10 cellular contexts compared by ENCODE assay signal in the genomic region with DNA sequence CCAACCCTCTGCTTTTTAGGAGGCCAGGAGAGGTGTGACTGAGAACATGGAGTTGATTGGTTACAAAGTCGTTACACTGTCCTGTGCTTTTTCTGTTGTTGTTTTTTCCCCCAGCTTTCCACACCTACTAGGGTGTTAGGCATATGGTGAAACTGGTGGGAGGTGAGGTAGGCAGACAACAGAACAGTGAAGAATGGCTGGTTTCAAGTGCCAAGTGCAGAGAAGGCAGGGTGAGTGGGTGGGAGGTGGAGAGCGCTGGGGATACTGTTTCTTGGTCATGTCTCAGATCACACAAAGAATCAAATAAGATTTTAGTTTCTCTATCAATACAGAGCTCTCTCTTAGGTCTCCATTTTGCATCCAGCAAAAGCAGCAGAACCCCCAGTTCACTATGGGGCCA. TPM values are rescaled to one million over a fixed set of nuclear protein-coding genes. Genes with fewer than 3 reads are reported as not detected.
A peak's percentile ranks its signal among the peaks of the same experiment; 100 is the strongest.
DNase-seq lines count a peak whose midpoint lies in the region; ATAC-seq and TF ChIP-seq lines count a peak whose summit lies in the region.
"Had no signal": no experiment of that assay in that cellular context is flagged by ENCODE, and none has a peak within 500 bp of the region (broad histone marks: within the 10 kb centered on the region; RNA-seq: fewer than 3 reads in every experiment).

No MANE protein-coding gene starts in this region.

- H4K20me1 ChIP-seq in mammary epithelial cell (ENCODE audit: insufficient read depth, low read length) = no peaks in the 10 kb centered on the region

- peaks cover 28% of the 10 kb centered on the region for H3K79me2 ChIP-seq in mammary epithelial cell (ENCODE audit: insufficient read depth, low read length)

- H3K4me2 ChIP-seq in mammary epithelial cell (ENCODE audit: insufficient read depth, low read depth, low read length) = peak overlapping the region; percentile 88

- no peaks in the 10 kb centered on the region for H3K27me3 ChIP-seq in mammary epithelial cell (ENCODE audit: insufficient read depth, low read length)
- H3K27me3 ChIP-seq in transverse colon = no peaks in the 10 kb centered on the region
- H3K27me3 ChIP-seq: BE2C had no signal

- H3K4me1 ChIP-seq in mammary epithelial cell (ENCODE audit: insufficient read depth, low read length) = peaks cover 35% of the 10 kb centered on the region
- peaks cover 21 to 48% (median 36%) of the 10 kb centered on the region in 4 donors for H3K4me1 ChIP-seq in transverse colon

- no peaks in the 10 kb centered on the region for H3K9me3 ChIP-seq in mammary epithelial cell (replicated peaks; ENCODE audit: insufficient read depth, low read length)
- H3K9me3 ChIP-seq in transverse colon = no peaks in the 10 kb centered on the region
- H3K9me3 ChIP-seq: BE2C, mucosa of descending colon had no signal

- in situ Hi-C loops in mammary epithelial cell (cut with MboI; ENCODE audit: low sequenced_read_pairs in 2 of 2) = loop anchor here in 1 of 2 donors (10.0 kb wide), 1 partner anchor 115 kb away; no protein-coding TSS in a partner anchor
- in situ Hi-C loops in transverse colon (cut with MboI; ENCODE audit: low pct_ligation_motif_present in 1 of 4, low pct_unique_long_range_greater_than_20kb in 1 of 4, low sequenced_read_pairs in 3 of 4) = no loop called here

- H2AFZ ChIP-seq in mammary epithelial cell (ENCODE audit: low read depth, low read length) = peak overlapping the region; percentile 83

- dilution Hi-C loops in mammary epithelial cell (cut with HindIII; ENCODE audit: low sequenced_read_pairs) = loop anchor here (5.0 kb wide), 1 partner anchor 137 kb away; a partner anchor contains a TSS

- DNase-seq in activated effector memory CD4-positive, alpha-beta T cell treated with anti-CD3 and anti-CD28 coated beads, Interleukin-2, amount 50 U/mL, for 16 hours = peak; percentile 80
- no peak for DNase-seq in activated effector memory CD4-positive, alpha-beta T cell treated with Interleukin-2 at 50 U/mL for 16 hours
- DNase-seq in mammary epithelial cell = no peak
- peak; percentile 60 for DNase-seq in occipital lobe (lab: John Stamatoyannopoulos, UW)
- DNase-seq in transverse colon = no peak
- DNase-seq in dermis blood vessel endothelial cell = no peak
- DNase-seq: BE2C, mucosa of descending colon had no signal

- H3K36me3 ChIP-seq in mammary epithelial cell (ENCODE audit: insufficient read depth, low read length) (no peaks in the 10 kb centered on the region), transverse colon (no peaks in the 10 kb centered on the region)
- H3K36me3 ChIP-seq: BE2C had no signal

- H3K4me3 ChIP-seq in mammary epithelial cell (replicated peaks in 1 of 3; ENCODE audit: insufficient read depth in 1 of 3, low read depth in 2 of 3, low read length in 3 of 3) (no peak overlapping the region), transverse colon (no peak overlapping the region)
- H3K4me3 ChIP-seq: mucosa of descending colon had no signal

- BruUV-seq in mammary epithelial cell (replicated peaks; lab: Mats Ljungman, UMichigan) = no TSS peak

- peak overlapping the region; percentile 69 for H3K27ac ChIP-seq in mammary epithelial cell (ENCODE audit: insufficient read depth, low read depth, low read length)
- peak overlapping the region; percentile 92 to 99 (median 98) for H3K27ac ChIP-seq in transverse colon

- no peak for ATAC-seq in HG03025 (IDR thresholded peaks at IDR 0.05; ENCODE audit: low FRiP score, unreplicated experiment)
- ATAC-seq in HG03135 (IDR thresholded peaks at IDR 0.05; ENCODE audit: unreplicated experiment) = no peak
- ATAC-seq: mucosa of descending colon had no signal

- TF ChIP-seq EP300 in transverse colon (IDR thresholded peaks at IDR 0.05; ENCODE audit: low read depth) = no peak

- TF ChIP-seq POLR2A in transverse colon (IDR thresholded peaks at IDR 0.05) = no peak

- TF ChIP-seq CTCF in mammary epithelial cell (conservative IDR thresholded peaks at IDR 0.05 in 1 of 2, IDR thresholded peaks at IDR 0.05 in 1 of 2; ENCODE audit: extremely low read depth in 1 of 2, insufficient read depth in 1 of 2, low read depth in 1 of 2, low read length in 2 of 2) = no peak
- TF ChIP-seq CTCF in transverse colon (IDR thresholded peaks at IDR 0.05) = no peak

- H3K9ac ChIP-seq in mammary epithelial cell (ENCODE audit: insufficient read depth, low read length) = no peak overlapping the region

- intact Hi-C loops in mammary epithelial cell (cut with micrococcal nuclease) (loop anchor here (5.0 to 10.0 kb wide), 2 partner anchors 188 to 275 kb away; a partner anchor contains a TSS), transverse colon (cut with DNase I; ENCODE audit: low total_unique reads) (no loop called here)

- WGBS in mammary epithelial cell (ENCODE audit: low coverage, missing lambda C conversion rate) = 17% methylated on average over 2 of the region's 2 CpGs
- 35 to 76% methylated on average over 2 of the region's 2 CpGs for WGBS in transverse colon (ENCODE audit: low coverage in 1 of 2), 2 donors

- CTCF ChIA-PET in mammary epithelial cell (lab: Charles Lee; ENCODE audit: low non-redundant PET) = no interaction called here

RNA-seq across cellular contexts. Expression of a gene that starts 2.2 kb away (rescaled TPM):
- total RNA-seq in mammary epithelial cell = 100 to 1,000 TPM; 257 to 307 TPM
- polyA plus RNA-seq in mammary epithelial cell = 97.7 TPM
- polyA minus RNA-seq in mammary epithelial cell = 1,181 TPM
- 914 TPM for total RNA-seq in occipital lobe
- 100 to 1,000 TPM; 234 to 464 (median 328) TPM for total RNA-seq in transverse colon
- 505 and 734 TPM in 2 replicates for total RNA-seq in dermis blood vessel endothelial cell

RNA-seq across cellular contexts. Expression of a gene that starts 45.7 kb away (rescaled TPM):
- 10 to 100 TPM; 19.7 to 28.8 TPM for total RNA-seq in mammary epithelial cell
- 21.9 TPM for polyA plus RNA-seq in mammary epithelial cell
- polyA minus RNA-seq in mammary epithelial cell = 29.4 TPM
- total RNA-seq in occipital lobe = 18.9 TPM
- 100 to 1,000 TPM in 1 of 4 donors, 10 to 100 TPM in 3; 24.3 to 120 (median 58.7) TPM for total RNA-seq in transverse colon
- 19.4 and 34.2 TPM in 2 replicates for total RNA-seq in dermis blood vessel endothelial cell

Comparison
In these comparisons a context has a peak if more than half of its experiments do, and no peak if none do; other contexts are left out.
1. DNase-seq: peak in activated effector memory CD4-positive, alpha-beta T cell treated with anti-CD3 and anti-CD28 coated beads, Interleukin-2, amount 50 U/mL, for 16 hours (single experiment) and occipital lobe (single experiment); none in activated effector memory CD4-positive, alpha-beta T cell treated with Interleukin-2 at 50 U/mL for 16 hours (single experiment), mammary epithelial cell (single experiment), transverse colon (single experiment) and dermis blood vessel endothelial cell (single experiment).